ENCODE assay signal across 1 cellular context in genomic region chr10:107144490-107144889, GRCh38.
TF ChIP-seq lines count a peak whose summit lies in the region.

No MANE protein-coding gene starts in this region.

TF ChIP-seq in HCT116, 20 proteins besides CTCF, POLR2A, EP300 and RAD21:
- no peak for TF ChIP-seq ZBTB33 (IDR thresholded peaks at IDR 0.05; ENCODE audit: extremely low read depth, insufficient replicate concordance, low read length)
- TF ChIP-seq REST (IDR thresholded peaks at IDR 0.05; ENCODE audit: low read depth), result 0 out of 2 replicates have a peak, but pooled peaks have one; percentile 2
